8 cellular contexts compared by ENCODE assay signal in the genomic region with DNA sequence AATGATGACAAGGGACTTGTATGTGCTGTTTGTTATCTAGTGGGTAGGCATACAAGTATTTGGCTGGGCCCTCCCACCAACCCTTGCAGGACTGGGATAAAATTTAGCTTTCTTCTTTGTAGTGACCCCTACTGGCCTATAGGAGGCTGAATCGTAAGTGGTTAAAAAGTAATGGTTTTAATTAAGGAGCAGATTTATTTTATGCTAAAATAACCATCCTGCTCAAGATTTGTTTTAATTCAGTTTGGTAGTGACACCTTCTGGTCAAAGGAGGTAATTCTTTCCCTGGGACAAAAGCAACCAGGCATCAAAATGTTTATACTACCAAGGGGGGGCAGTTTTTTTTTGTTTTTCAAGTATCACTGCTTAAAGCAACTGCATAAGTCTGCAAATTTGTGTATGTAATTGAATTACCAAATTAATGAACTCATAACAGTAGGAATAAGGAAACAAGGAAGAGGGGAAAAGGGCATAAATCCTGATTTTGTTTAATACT.
A peak's percentile ranks its signal among the peaks of the same experiment; 100 is the strongest.
DNase-seq lines count a peak whose midpoint lies in the region; ATAC-seq and TF ChIP-seq lines count a peak whose summit lies in the region.

No MANE protein-coding gene starts in this region.

- POLR2A ChIA-PET in Caco-2 (lab: Charles Lee): no interaction called here

- no peaks in the 10 kb centered on the region for H3K27me3 Mint-ChIP-seq in Caco-2 (ENCODE audit: insufficient read depth, unreplicated experiment)

- H3K4me2 ChIP-seq in SU-DHL-6 (ENCODE audit: low read depth, low read length, poor library complexity, severe bottlenecking) (no peak overlapping the region), parathyroid adenoma (ENCODE audit: low read length) (no peak overlapping the region)

- no peaks in the 10 kb centered on the region for H3K9me3 Mint-ChIP-seq in Caco-2 (ENCODE audit: unreplicated experiment)

- TF ChIP-seq CTCF in Caco-2 (IDR thresholded peaks at IDR 0.05; ENCODE audit: insufficient read depth in 1 of 2, low read depth in 1 of 2, low read length in 1 of 2, severe bottlenecking in 1 of 2, unreplicated experiment in 1 of 2): peak; percentile 65 to 83
- TF ChIP-seq CTCF in SU-DHL-6 (IDR thresholded peaks at IDR 0.05; ENCODE audit: insufficient read depth, low read length, poor library complexity, severe bottlenecking): peak; percentile 62
- TF ChIP-seq CTCF in fibroblast of villous mesenchyme (IDR thresholded peaks at IDR 0.05; ENCODE audit: insufficient read depth, low read depth, low read length): peak; percentile 69
- TF ChIP-seq CTCF in parathyroid adenoma (IDR thresholded peaks at IDR 0.05): peak; percentile 66

- intact Hi-C loops in Caco-2 (cut with micrococcal nuclease; ENCODE audit: unreplicated experiment): loop anchor here (1.0 to 10.0 kb wide), 5 partner anchors 167 to 820 kb away; a partner anchor contains a TSS

- H3K79me2 ChIP-seq in SU-DHL-6 (ENCODE audit: insufficient read depth, low read length): no peaks in the 10 kb centered on the region
- no peaks in the 10 kb centered on the region for H3K79me2 ChIP-seq in parathyroid adenoma

- H3K36me3 Mint-ChIP-seq in Caco-2 (ENCODE audit: insufficient read depth, unreplicated experiment): peaks cover 22% of the 10 kb centered on the region

- no peaks in the 10 kb centered on the region; the same call in 1 of the 2 replicates for H3K36me3 ChIP-seq in Caco-2 (ENCODE audit: control insufficient read depth, insufficient read depth, low read length)
- no peaks in the 10 kb centered on the region for H3K36me3 ChIP-seq in SU-DHL-6 (ENCODE audit: low read length)
- H3K36me3 ChIP-seq in parathyroid adenoma (ENCODE audit: control insufficient read depth, insufficient read depth, low read length): no peaks in the 10 kb centered on the region

- H3K4me3 Mint-ChIP-seq in Caco-2 (ENCODE audit: unreplicated experiment): no peak overlapping the region

- H3K27me3 ChIP-seq in Caco-2 (replicated peaks; ENCODE audit: control insufficient read depth, insufficient read depth, low read length) (no peaks in the 10 kb centered on the region), SU-DHL-6 (ENCODE audit: low read length) (no peaks in the 10 kb centered on the region), parathyroid adenoma (ENCODE audit: control insufficient read depth, insufficient read depth, low read length) (no peaks in the 10 kb centered on the region)

- no peaks in the 10 kb centered on the region for H3K4me1 Mint-ChIP-seq in Caco-2 (ENCODE audit: low read depth, unreplicated experiment)

- CTCF ChIA-PET in Caco-2 (lab: Charles Lee): interaction anchor here (0.9 kb wide), 2 partner anchors 140 to 571 kb away, joined by 3 to 4 read pairs; no protein-coding TSS in a partner anchor

- H3K27ac ChIP-seq in SU-DHL-6 (ENCODE audit: low read depth, low read length) (no peak overlapping the region), parathyroid adenoma (peak overlapping the region; percentile 22)

- BruUV-seq in Caco-2 (replicated peaks; lab: Mats Ljungman, UMichigan): no TSS peak

- H3F3A ChIP-seq in SU-DHL-6 (ENCODE audit: insufficient read depth): 0 out of 2 replicates have a peak, but pooled peaks cover 2% of the 10 kb centered on the region

- ATAC-seq in GM18909 (IDR thresholded peaks at IDR 0.05; ENCODE audit: poor library complexity, unreplicated experiment) (peak; percentile 56), GM18520 (IDR thresholded peaks at IDR 0.05; ENCODE audit: unreplicated experiment) (no peak)

- H3K4me3 ChIP-seq in Caco-2 (ENCODE audit: low read depth, low read length) (no peak overlapping the region), SU-DHL-6 (ENCODE audit: insufficient read depth, low read length, poor library complexity, severe bottlenecking) (no peak overlapping the region), fibroblast of villous mesenchyme (ENCODE audit: low read depth, low read length) (no peak overlapping the region), parathyroid adenoma (ENCODE audit: low read depth, low read length) (no peak overlapping the region)

- DNase-seq in Caco-2 (peak in 1 of 2 experiments; percentile 49), HS-5 (ENCODE audit: low read depth) (peak; percentile 65), fibroblast of villous mesenchyme (ENCODE audit: low read depth) (peak; percentile 80)
- no peak for DNase-seq in activated CD4-positive, alpha-beta T cell treated with anti-CD3 and anti-CD28 coated beads for 1 hour

- no peaks in the 10 kb centered on the region for H4K20me1 ChIP-seq in SU-DHL-6 (ENCODE audit: low read depth, low read length)

- no peak overlapping the region for H3K9ac ChIP-seq in SU-DHL-6 (ENCODE audit: low read length)
- H3K9ac ChIP-seq in parathyroid adenoma: no peak overlapping the region

- H3K4me1 ChIP-seq in Caco-2 (peaks cover 8% of the 10 kb centered on the region; the same call in 1 of the 2 replicates), parathyroid adenoma (no peaks in the 10 kb centered on the region)

- no peaks in the 10 kb centered on the region for H3K9me2 ChIP-seq in SU-DHL-6 (replicated peaks; ENCODE audit: insufficient read depth, low read length)

- H2AFZ ChIP-seq in SU-DHL-6 (ENCODE audit: low read depth, low read length, severe bottlenecking): no peak overlapping the region
- H2AFZ ChIP-seq in parathyroid adenoma: no peak overlapping the region

- no peaks in the 10 kb centered on the region for H3K9me3 ChIP-seq in Caco-2
- no peaks in the 10 kb centered on the region for H3K9me3 ChIP-seq in SU-DHL-6 (ENCODE audit: insufficient read depth, low read length)
- H3K9me3 ChIP-seq in parathyroid adenoma (ENCODE audit: control insufficient read depth, low read length): no peaks in the 10 kb centered on the region

- H3K27ac Mint-ChIP-seq in Caco-2 (ENCODE audit: unreplicated experiment): no peak overlapping the region
